15 cellular contexts compared by ENCODE assay signal in the genomic region with DNA sequence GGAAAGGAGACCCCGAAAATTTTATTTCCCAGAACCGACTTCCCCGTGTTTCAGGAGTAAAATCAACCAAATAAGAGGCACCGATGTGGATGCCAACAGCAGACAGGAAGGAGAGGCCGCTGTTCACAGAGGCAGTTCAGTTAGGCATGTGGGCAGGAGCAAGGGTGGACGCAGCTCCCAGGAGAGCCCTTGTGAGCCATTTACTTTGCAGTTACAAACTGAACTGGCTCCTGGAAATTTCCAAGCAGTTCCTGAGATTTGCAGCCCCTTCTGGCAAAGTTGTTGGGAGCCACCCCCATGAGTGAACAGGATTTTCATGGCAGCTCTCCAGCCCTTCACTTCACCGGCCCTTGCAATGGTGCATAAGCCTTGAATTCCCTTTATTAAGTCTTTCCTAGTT.
"Had no signal": no experiment of that assay in that cellular context is flagged by ENCODE, and none has a peak within 500 bp of the region (broad histone marks: within the 10 kb centered on the region; RNA-seq: fewer than 3 reads in every experiment).

No MANE protein-coding gene starts in this region.

- H3K36me3 ChIP-seq: neutrophil, tibial nerve, vagina had no signal

- H3K27me3 ChIP-seq: neutrophil, tibial nerve, vagina had no signal

- H3K4me3 ChIP-seq: tibial nerve, vagina had no signal

- ATAC-seq: naive thymus-derived CD8-positive, alpha-beta T cell; stimulated activated naive B cell treated with anti-CD40 and anti-IgM and Interleukin-4, amounts not matched to agents 10 μg/mL and 1 μg/mL and 100 μg/mL, for 72 hours; T-helper 17 cell had no signal

- H3K27ac ChIP-seq: neutrophil, tibial nerve, vagina had no signal

- H3K9me3 ChIP-seq: neutrophil, tibial nerve, vagina had no signal

- H3K4me1 ChIP-seq: vagina had no signal

- DNase-seq: activated CD4-positive, alpha-beta T cell treated with anti-CD3 and anti-CD28 coated beads for 48 hours; activated CD8-positive, alpha-beta T cell treated with anti-CD3 and anti-CD28 coated beads for 36 hours; activated gamma-delta T cell; activated T-cell treated with anti-CD3 and anti-CD28 coated beads, Interleukin-2, amount 50 U/mL, for 72 hours; effector CD8-positive, alpha-beta T cell; head of caudate nucleus; immature natural killer cell; naive thymus-derived CD8-positive, alpha-beta T cell; stimulated activated CD4-positive, alpha-beta T cell treated with anti-CD3 and anti-CD28 coated beads, Interleukin-15, amount 100 ng/mL, for 24 hours; stimulated activated CD4-positive, alpha-beta T cell treated with anti-CD3 and anti-CD28 coated beads, Interleukin-4, amount 100 ng/mL, for 1 hour; stimulated activated naive B cell treated with anti-CD40 and anti-IgM and Interleukin-4, amounts not matched to agents 10 μg/mL and 1 μg/mL and 100 μg/mL, for 72 hours; T-helper 17 cell had no signal
